18 cellular contexts compared by ENCODE assay signal in genomic region chr11:83118814-83119213, GRCh38. TPM values are rescaled to one million over a fixed set of nuclear protein-coding genes. Genes with fewer than 3 reads are reported as not detected.
DNase-seq lines count a peak whose midpoint lies in the region; ATAC-seq lines count a peak whose summit lies in the region.
"Had no signal": no experiment of that assay in that cellular context is flagged by ENCODE, and none has a peak within 500 bp of the region (broad histone marks: within the 10 kb centered on the region; RNA-seq: fewer than 3 reads in every experiment).

No MANE protein-coding gene starts in this region.

- H3K4me3 Mint-ChIP-seq in activated CD4-positive, alpha-beta T cell treated with anti-CD3 and anti-CD28 coated beads for 36 hours = no peak overlapping the region
- no peak overlapping the region for H3K4me3 Mint-ChIP-seq in activated CD4-positive, alpha-beta memory T cell treated with anti-CD3 and anti-CD28 coated beads for 36 hours
- no peak overlapping the region for H3K4me3 Mint-ChIP-seq in stimulated activated effector memory CD8-positive, alpha-beta T cell treated with anti-CD3 and anti-CD28 coated beads, Interleukin-12 subunit alpha, Interleukin-12 subunit beta, amount 100 ng/mL, for 72 hours
- H3K4me3 Mint-ChIP-seq: WTC11 had no signal

- peaks cover 45% of the 10 kb centered on the region for H3K4me1 Mint-ChIP-seq in activated CD4-positive, alpha-beta T cell treated with anti-CD3 and anti-CD28 coated beads for 36 hours
- H3K4me1 Mint-ChIP-seq in activated CD4-positive, alpha-beta memory T cell treated with anti-CD3 and anti-CD28 coated beads for 36 hours (ENCODE audit: low read depth) = peaks cover 59% of the 10 kb centered on the region
- peaks cover 36% of the 10 kb centered on the region for H3K4me1 Mint-ChIP-seq in stimulated activated effector memory CD8-positive, alpha-beta T cell treated with anti-CD3 and anti-CD28 coated beads, Interleukin-12 subunit alpha, Interleukin-12 subunit beta, amount 100 ng/mL, for 72 hours
- H3K4me1 Mint-ChIP-seq: WTC11 had no signal

- CTCF ChIA-PET in activated CD4-positive, alpha-beta T cell treated with anti-CD3 and anti-CD28 coated beads for 36 hours (lab: Charles Lee) = no interaction called here
- CTCF ChIA-PET in activated CD4-positive, alpha-beta memory T cell treated with anti-CD3 and anti-CD28 coated beads for 36 hours (lab: Charles Lee) = interaction anchor here (1.4 kb wide), 1 partner anchor 174 kb away, joined by 3 read pairs; no protein-coding TSS in a partner anchor

- intact Hi-C loops in activated CD4-positive, alpha-beta T cell treated with anti-CD3 and anti-CD28 coated beads for 36 hours (cut with DNase I, micrococcal nuclease) = loop anchor here in 1 of 2 experiments (5.0 to 10.0 kb wide), 2 partner anchors 38 to 696 kb away; partner anchors contain the start of gene PCF11
- intact Hi-C loops in activated CD4-positive, alpha-beta memory T cell treated with anti-CD3 and anti-CD28 coated beads for 36 hours (cut with micrococcal nuclease) = no loop called here

- H3K9me3 Mint-ChIP-seq in activated CD4-positive, alpha-beta T cell treated with anti-CD3 and anti-CD28 coated beads for 36 hours (ENCODE audit: low read depth) = no peaks in the 10 kb centered on the region
- no peaks in the 10 kb centered on the region for H3K9me3 Mint-ChIP-seq in activated CD4-positive, alpha-beta memory T cell treated with anti-CD3 and anti-CD28 coated beads for 36 hours
- H3K9me3 Mint-ChIP-seq in stimulated activated effector memory CD8-positive, alpha-beta T cell treated with anti-CD3 and anti-CD28 coated beads, Interleukin-12 subunit alpha, Interleukin-12 subunit beta, amount 100 ng/mL, for 72 hours = no peaks in the 10 kb centered on the region
- H3K9me3 Mint-ChIP-seq: WTC11 had no signal

- POLR2A ChIA-PET in activated CD4-positive, alpha-beta T cell treated with anti-CD3 and anti-CD28 coated beads for 36 hours (lab: Charles Lee) = no interaction called here
- POLR2A ChIA-PET in activated CD4-positive, alpha-beta memory T cell treated with anti-CD3 and anti-CD28 coated beads for 36 hours (lab: Charles Lee) = no interaction called here

- H3K27ac Mint-ChIP-seq in activated CD4-positive, alpha-beta T cell treated with anti-CD3 and anti-CD28 coated beads for 36 hours = peak overlapping the region; percentile 47
- H3K27ac Mint-ChIP-seq in activated CD4-positive, alpha-beta memory T cell treated with anti-CD3 and anti-CD28 coated beads for 36 hours = peak overlapping the region; percentile 26
- H3K27ac Mint-ChIP-seq in stimulated activated effector memory CD8-positive, alpha-beta T cell treated with anti-CD3 and anti-CD28 coated beads, Interleukin-12 subunit alpha, Interleukin-12 subunit beta, amount 100 ng/mL, for 72 hours = peak overlapping the region; percentile 89
- H3K27ac Mint-ChIP-seq: WTC11 had no signal

- H3K36me3 Mint-ChIP-seq in activated CD4-positive, alpha-beta T cell treated with anti-CD3 and anti-CD28 coated beads for 36 hours (ENCODE audit: low read depth) = no peaks in the 10 kb centered on the region
- H3K36me3 Mint-ChIP-seq in activated CD4-positive, alpha-beta memory T cell treated with anti-CD3 and anti-CD28 coated beads for 36 hours = no peaks in the 10 kb centered on the region
- no peaks in the 10 kb centered on the region for H3K36me3 Mint-ChIP-seq in stimulated activated effector memory CD8-positive, alpha-beta T cell treated with anti-CD3 and anti-CD28 coated beads, Interleukin-12 subunit alpha, Interleukin-12 subunit beta, amount 100 ng/mL, for 72 hours
- H3K36me3 Mint-ChIP-seq: WTC11 had no signal

- no peaks in the 10 kb centered on the region for H3K27me3 Mint-ChIP-seq in activated CD4-positive, alpha-beta T cell treated with anti-CD3 and anti-CD28 coated beads for 36 hours
- no peaks in the 10 kb centered on the region for H3K27me3 Mint-ChIP-seq in activated CD4-positive, alpha-beta memory T cell treated with anti-CD3 and anti-CD28 coated beads for 36 hours

- ATAC-seq in activated CD4-positive, alpha-beta T cell treated with anti-CD3 and anti-CD28 coated beads for 36 hours = no peak
- ATAC-seq in stimulated activated effector memory CD8-positive, alpha-beta T cell treated with anti-CD3 and anti-CD28 coated beads, Interleukin-12 subunit alpha, Interleukin-12 subunit beta, amount 100 ng/mL, for 72 hours = no peak
- no peak for ATAC-seq in GM21737 (IDR thresholded peaks at IDR 0.05; ENCODE audit: unreplicated experiment)
- ATAC-seq: gastrocnemius medialis, sciatic nerve, SK-N-SH treated with all-trans-retinoic acid at 6 μM for 48 hours, WTC11 had no signal

- no peak for DNase-seq in activated CD4-positive, alpha-beta T cell treated with anti-CD3 and anti-CD28 coated beads for 36 hours
- no peak for DNase-seq in activated CD4-positive, alpha-beta T cell treated with anti-CD3 and anti-CD28 coated beads for 4 hours
- DNase-seq in activated CD4-positive, alpha-beta memory T cell treated with anti-CD3 and anti-CD28 coated beads for 36 hours = no peak
- DNase-seq in iris pigment epithelial cell (ENCODE audit: low read depth) (peak; percentile 37), kidney glomerular epithelial cell (lab: John Stamatoyannopoulos, UW) (no peak), NCI-H1048 (lab: John Stamatoyannopoulos, UW) (no peak)
- no peak for DNase-seq in stimulated activated effector memory CD8-positive, alpha-beta T cell treated with anti-CD3 and anti-CD28 coated beads, Interleukin-12 subunit alpha, Interleukin-12 subunit beta, amount 100 ng/mL, for 72 hours (ENCODE audit: low spot score in 2 of 2)
- DNase-seq: amniotic stem cell; cerebellar nuclear complex; gastrocnemius medialis; NCI-H2081; NCI-H524 treated with DMSO at 0.1 percent for 48 hours; stimulated activated CD4-positive, alpha-beta T cell treated with anti-CD3 and anti-CD28 coated beads, Interleukin-4, amount 100 ng/mL, for 1 hour; tibial artery had no signal

RNA-seq across cellular contexts. Expression of gene PCF11, which starts 38.1 kb away (rescaled TPM):
- 10 to 100 TPM; 55.3 to 70.8 TPM for total RNA-seq in activated CD4-positive, alpha-beta T cell treated with anti-CD3 and anti-CD28 coated beads for 36 hours
- 10 to 100 TPM; 46.8 to 47.9 TPM for total RNA-seq in activated CD4-positive, alpha-beta memory T cell treated with anti-CD3 and anti-CD28 coated beads for 36 hours

RNA-seq across cellular contexts. Expression of gene RAB30, which starts 47.1 kb away (rescaled TPM):
- 10 to 100 TPM; 11.4 to 13.2 TPM for total RNA-seq in activated CD4-positive, alpha-beta T cell treated with anti-CD3 and anti-CD28 coated beads for 36 hours
- total RNA-seq in activated CD4-positive, alpha-beta memory T cell treated with anti-CD3 and anti-CD28 coated beads for 36 hours = 10 to 100 TPM; 11.5 to 12.9 TPM

Comparison
In these comparisons a context has a peak if more than half of its experiments do, and no peak if none do; other contexts are left out.
1. H3K27ac Mint-ChIP-seq: peak in every context shown above with its lines; median percentile 89 in stimulated activated effector memory CD8-positive, alpha-beta T cell treated with anti-CD3 and anti-CD28 coated beads, Interleukin-12 subunit alpha, Interleukin-12 subunit beta, amount 100 ng/mL, for 72 hours; 47 in activated CD4-positive, alpha-beta T cell treated with anti-CD3 and anti-CD28 coated beads for 36 hours; 26 in activated CD4-positive, alpha-beta memory T cell treated with anti-CD3 and anti-CD28 coated beads for 36 hours.